16 cellular contexts compared by ENCODE assay signal in the genomic region with DNA sequence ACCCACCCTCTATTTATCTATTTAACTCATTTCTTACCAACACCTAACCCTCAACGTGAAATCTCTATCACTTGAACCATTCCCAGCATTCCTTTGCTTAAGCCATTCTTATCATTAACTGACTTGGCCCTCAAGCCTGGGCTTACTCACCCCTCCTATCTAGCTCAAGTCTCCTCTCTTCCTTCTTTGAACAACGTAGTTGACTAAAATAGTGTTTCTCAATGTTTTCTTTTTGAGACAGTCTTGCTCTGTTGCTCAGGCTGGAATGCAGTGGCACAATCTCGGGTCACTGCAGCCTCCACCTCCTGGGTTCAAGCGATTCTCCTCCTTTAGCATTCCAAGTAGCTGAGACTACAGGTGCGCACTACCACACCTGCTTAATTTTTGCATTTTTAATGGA.
"Had no signal": no experiment of that assay in that cellular context is flagged by ENCODE, and none has a peak within 500 bp of the region (broad histone marks: within the 10 kb centered on the region; RNA-seq: fewer than 3 reads in every experiment).

No MANE protein-coding gene starts in this region.

- H3K9me3 ChIP-seq: mucosa of descending colon, psoas muscle had no signal

- H3K27ac Mint-ChIP-seq: natural killer cell, type B pancreatic cell had no signal

- DNase-seq: activated effector memory CD4-positive, alpha-beta T cell treated with anti-CD3 and anti-CD28 coated beads, Interleukin-2, amount 50 U/mL, for 16 hours; activated T-cell treated with anti-CD3 and anti-CD28 coated beads, Interleukin-2, amount 50 U/mL, for 4 hours; dermis blood vessel endothelial cell; hypothalamus; left colon; mucosa of descending colon; natural killer cell; occipital lobe; psoas muscle; stimulated activated CD4-positive, alpha-beta T cell treated with anti-CD3 and anti-CD28 coated beads, Interleukin-2, amount 100 ng/mL, for 24 hours; stimulated activated naive CD4-positive, alpha-beta T cell treated with Interleukin-2 at 50 U/mL for 16 hours; T-helper 2 cell had no signal

- H3K36me3 Mint-ChIP-seq: natural killer cell had no signal

- H3K27ac ChIP-seq: psoas muscle had no signal

- H3K4me3 Mint-ChIP-seq: activated T-cell treated with anti-CD3 and anti-CD28 coated beads, Interleukin-2, amount 50 U/mL, for 4 hours; central memory CD8-positive, alpha-beta T cell; natural killer cell; type B pancreatic cell had no signal

- H3K27me3 Mint-ChIP-seq: central memory CD8-positive, alpha-beta T cell; type B pancreatic cell had no signal

- ATAC-seq: activated CD4-positive, CD25-positive, alpha-beta regulatory T cell treated with anti-CD3 and anti-CD28 coated beads, Interleukin-2, amount 50 U/mL, for 24 hours; activated T-cell treated with anti-CD3 and anti-CD28 coated beads, Interleukin-2, amount 50 U/mL, for 4 hours; left colon; mucosa of descending colon; natural killer cell; psoas muscle; sciatic nerve had no signal

- H3K9me3 Mint-ChIP-seq: activated T-cell treated with anti-CD3 and anti-CD28 coated beads, Interleukin-2, amount 50 U/mL, for 4 hours; central memory CD8-positive, alpha-beta T cell; natural killer cell; type B pancreatic cell had no signal

- H3K4me3 ChIP-seq: mucosa of descending colon, psoas muscle had no signal
